Comparison of ENCODE assay signal across 21 cellular contexts in the genomic region with DNA sequence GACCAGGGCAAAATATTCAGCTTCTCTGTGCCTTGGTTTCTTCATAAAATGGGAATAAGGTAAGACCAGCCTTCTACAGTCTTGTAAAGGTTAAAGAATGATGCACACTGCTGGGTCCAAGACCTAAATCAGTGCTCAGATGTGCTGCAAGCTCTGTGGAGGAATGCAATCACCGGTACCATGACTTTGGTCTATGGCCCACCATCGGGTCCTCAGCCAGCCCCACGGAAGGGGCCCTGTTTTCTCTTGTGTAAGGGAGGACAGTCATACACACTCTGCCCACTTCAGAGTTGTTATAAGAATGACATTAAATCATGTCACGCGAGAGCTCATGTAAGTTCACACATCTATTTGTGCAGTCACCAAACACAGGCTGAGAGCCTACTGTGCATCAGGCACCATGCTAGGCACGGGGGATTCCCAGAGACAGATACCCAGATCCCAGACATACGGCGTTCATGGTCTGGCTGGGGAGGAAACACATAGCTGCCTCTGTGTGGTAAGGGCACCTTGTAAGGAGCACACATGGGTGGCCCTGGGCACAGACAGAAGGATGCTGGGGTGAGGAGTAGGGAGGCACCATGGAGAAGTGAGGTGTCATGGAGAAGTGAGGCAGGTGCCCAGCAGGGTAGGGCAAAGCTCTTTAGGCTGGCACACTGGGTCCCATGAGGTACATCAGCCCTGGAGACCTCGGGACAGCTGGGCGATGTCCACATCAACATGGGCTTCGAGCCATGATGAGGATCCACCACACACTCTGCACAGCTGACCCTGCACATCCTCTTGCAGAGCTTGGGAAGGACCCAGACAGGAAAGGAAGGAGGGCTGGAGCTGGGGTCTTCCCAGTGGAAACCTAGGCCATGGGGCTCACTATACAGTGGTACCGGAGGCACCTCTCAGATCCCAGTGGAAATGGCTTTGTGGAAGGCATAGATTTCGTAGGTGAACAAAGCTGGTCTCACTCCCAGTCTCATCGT.
"Had no signal": no experiment of that assay in that cellular context is flagged by ENCODE, and none has a peak within 500 bp of the region (broad histone marks: within the 10 kb centered on the region; RNA-seq: fewer than 3 reads in every experiment).

No MANE protein-coding gene starts in this region.

- H3K27ac Mint-ChIP-seq: activated T-helper 2 cell treated with anti-CD3 and anti-CD28 coated beads, Interferon-gamma antibody, Interleukin-2, Interleukin-4, amounts not matched to agents 10 μg/mL and 5 μg/mL and 100 μg/mL, durations not matched to agents 14 hours and 24 hours and 36 hours; brain; memory B cell; natural killer cell; stimulated activated naive CD8-positive, alpha-beta T cell treated with anti-CD3 and anti-CD28 coated beads, Interleukin-15, Interleukin-2, amounts not matched to agents 100 ng/mL and 50 ng/mL, for 24 hours; type B pancreatic cell had no signal

- H3K4me1 Mint-ChIP-seq: memory B cell, natural killer cell had no signal

- H3K27ac ChIP-seq: left lung, neutrophil, VCaP had no signal

- H3K9me3 ChIP-seq: left lung, neutrophil had no signal

- H3K4me3 ChIP-seq: left lung had no signal

- H3K9me3 Mint-ChIP-seq: activated T-helper 2 cell treated with anti-CD3 and anti-CD28 coated beads, Interferon-gamma antibody, Interleukin-2, Interleukin-4, amounts not matched to agents 10 μg/mL and 5 μg/mL and 100 μg/mL, durations not matched to agents 14 hours and 24 hours and 36 hours; natural killer cell; stimulated activated naive CD8-positive, alpha-beta T cell treated with anti-CD3 and anti-CD28 coated beads, Interleukin-15, Interleukin-2, amounts not matched to agents 100 ng/mL and 50 ng/mL, for 24 hours; type B pancreatic cell had no signal

- DNase-seq: activated CD4-positive, alpha-beta T cell treated with anti-CD3 and anti-CD28 coated beads, Interleukin-2, amount 50 U/mL, for 4 hours; activated CD4-positive, CD25-positive, alpha-beta regulatory T cell treated with anti-CD3 and anti-CD28 coated beads, Interleukin-2, amount 50 U/mL, for 72 hours; activated naive CD4-positive, alpha-beta T cell treated with Interleukin-2 at 50 U/mL for 16 hours; anterior cingulate cortex; central memory CD4-positive, alpha-beta T cell; cortex of kidney; erythroblast; kidney; left lung; natural killer cell; retina; stimulated activated CD4-positive, alpha-beta T cell treated with anti-CD3 and anti-CD28 coated beads, Interleukin-2, amount 100 ng/mL, for 24 hours; SW 1271; T-helper 2 cell had no signal

- H3K36me3 Mint-ChIP-seq: brain, memory B cell, natural killer cell, type B pancreatic cell had no signal

- ATAC-seq: left lung, natural killer cell had no signal

- H3K4me3 Mint-ChIP-seq: brain; memory B cell; natural killer cell; stimulated activated naive CD8-positive, alpha-beta T cell treated with anti-CD3 and anti-CD28 coated beads, Interleukin-15, Interleukin-2, amounts not matched to agents 100 ng/mL and 50 ng/mL, for 24 hours; type B pancreatic cell had no signal

- H3K27me3 ChIP-seq: neutrophil had no signal

- H3K36me3 ChIP-seq: left lung, neutrophil had no signal
